In the genomic region with DNA sequence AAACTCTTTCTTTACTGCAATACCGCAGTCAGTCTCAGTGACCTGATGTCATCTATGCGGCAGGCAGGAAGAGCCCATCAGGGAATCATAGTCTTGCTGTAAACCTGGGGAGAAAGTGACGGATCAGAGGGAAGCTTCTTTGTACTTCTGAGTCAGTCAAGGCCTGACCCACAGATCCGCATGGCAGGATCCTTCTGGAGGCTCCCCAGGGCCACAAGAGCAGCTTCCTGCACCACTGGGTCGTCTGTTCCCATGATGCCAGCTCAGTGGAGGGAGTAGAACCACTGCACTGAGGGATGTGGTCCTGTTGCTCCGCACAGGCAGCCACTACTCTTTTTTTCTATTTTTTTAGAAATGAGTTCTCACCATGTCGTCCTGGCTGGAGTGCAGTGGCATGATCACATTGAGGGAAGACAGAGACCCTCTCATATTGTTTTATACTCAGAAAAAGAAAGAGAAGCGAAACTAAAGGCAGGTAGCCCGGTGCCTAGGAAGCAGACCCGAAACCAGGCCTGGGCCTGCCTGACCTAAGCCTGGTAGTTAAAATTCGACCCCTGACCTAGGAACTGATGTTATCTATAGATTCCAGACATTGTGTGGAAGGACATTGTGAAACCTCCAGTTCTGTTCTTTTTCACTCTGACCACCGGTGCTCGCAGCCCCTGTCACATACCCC, we compare ENCODE assay signal across 20 cellular contexts. TPM values are rescaled to one million over a fixed set of nuclear protein-coding genes. Genes with fewer than 3 reads are reported as not detected.
DNase-seq lines count a peak whose midpoint lies in the region; ATAC-seq, FAIRE-seq and TF ChIP-seq lines count a peak whose summit lies in the region.
"Had no signal": no experiment of that assay in that cellular context is flagged by ENCODE, and none has a peak within 500 bp of the region (broad histone marks: within the 10 kb centered on the region; RNA-seq: fewer than 3 reads in every experiment).

No MANE protein-coding gene starts in this region.

- no peaks in the 10 kb centered on the region for H4K20me1 ChIP-seq in astrocyte (ENCODE audit: insufficient read depth, low read length)
- no peaks in the 10 kb centered on the region for H4K20me1 ChIP-seq in neural progenitor cell (ENCODE audit: low read depth)

- H3K4me2 ChIP-seq in astrocyte (ENCODE audit: low read length) = no peak overlapping the region
- no peak overlapping the region for H3K4me2 ChIP-seq in neural progenitor cell

- no peaks in the 10 kb centered on the region for H3K36me3 ChIP-seq in HEK293 (ENCODE audit: control insufficient read depth in 2 of 2, insufficient read depth in 1 of 2, low read length in 2 of 2)
- H3K36me3 ChIP-seq in astrocyte (ENCODE audit: insufficient read depth, low read length) = no peaks in the 10 kb centered on the region
- no peaks in the 10 kb centered on the region for H3K36me3 ChIP-seq in neural progenitor cell
- H3K36me3 ChIP-seq: tibial artery had no signal

- H3K4me1 ChIP-seq in HEK293 (ENCODE audit: control insufficient read depth, insufficient read depth, low read length) = no peaks in the 10 kb centered on the region
- no peaks in the 10 kb centered on the region for H3K4me1 ChIP-seq in astrocyte (ENCODE audit: insufficient read depth, low read length)
- no peaks in the 10 kb centered on the region for H3K4me1 ChIP-seq in neural progenitor cell
- H3K4me1 ChIP-seq: tibial artery had no signal

- H3K79me2 ChIP-seq in astrocyte (ENCODE audit: insufficient read depth, low read length) (no peaks in the 10 kb centered on the region), neural progenitor cell (ENCODE audit: low read depth) (no peaks in the 10 kb centered on the region)

- H3K27ac ChIP-seq in C4-2B (peak overlapping the region; percentile 61), HEK293 (ENCODE audit: extremely low read depth, low read depth, low read length) (no peak overlapping the region), astrocyte (ENCODE audit: low read depth, low read length) (no peak overlapping the region), neural progenitor cell (no peak overlapping the region)
- H3K27ac ChIP-seq: tibial artery had no signal

- CTCF ChIA-PET in HEK293 (lab: Yijun Ruan, JAX) = interaction anchor here (0.7 kb wide), 1 partner anchor 258 kb away, joined by 3 read pairs; no protein-coding TSS in a partner anchor

- DNase-seq in astrocyte (ENCODE audit: low read depth) (no peak), neural progenitor cell (ENCODE audit: low spot score) (no peak), NCI-H510A (lab: John Stamatoyannopoulos, UW) (no peak), AG20443 (ENCODE audit: low spot score) (no peak), Kasumi-1 (lab: John Stamatoyannopoulos, UW) (no peak)
- DNase-seq: activated CD4-positive, alpha-beta T cell treated with anti-CD3 and anti-CD28 coated beads, Interleukin-2, amount 50 U/mL, for 4 hours; activated naive CD4-positive, alpha-beta T cell treated with Interleukin-2 at 50 U/mL for 16 hours; CD4-positive, alpha-beta T cell; hypothalamus; Karpas-422; NCI-H1417 treated with DMSO at 0.1 percent for 48 hours; NCI-H2171 treated with DMSO at 0.1 percent for 48 hours; RPMI8226; tibial artery had no signal

- H3K4me3 ChIP-seq in HEK293 (ENCODE audit: low read depth, low read length) = no peak overlapping the region
- H3K4me3 ChIP-seq in astrocyte (ENCODE audit: insufficient read depth, low read depth, low read length) = no peak overlapping the region
- H3K4me3 ChIP-seq in neural progenitor cell = no peak overlapping the region
- H3K4me3 ChIP-seq: tibial artery had no signal

- TF ChIP-seq CTCF in C4-2B (conservative IDR thresholded peaks at IDR 0.05) = no peak
- no peak for TF ChIP-seq CTCF in HEK293 (tag by site-specific recombination; IDR thresholded peaks at IDR 0.05)
- TF ChIP-seq CTCF in astrocyte (IDR thresholded peaks at IDR 0.05; ENCODE audit: insufficient read depth, low read depth, low read length) = no peak
- TF ChIP-seq CTCF in neural progenitor cell (IDR thresholded peaks at IDR 0.05) = no peak

- POLR2A ChIA-PET in HEK293 (lab: Yijun Ruan, JAX) = no interaction called here

- no peak overlapping the region for H3K4me3 Mint-ChIP-seq in astrocyte (ENCODE audit: unreplicated experiment)
- H3K4me3 Mint-ChIP-seq in neural progenitor cell = no peak overlapping the region
- H3K4me3 Mint-ChIP-seq: CD4-positive, alpha-beta T cell had no signal

- ATAC-seq in HG03571 (IDR thresholded peaks at IDR 0.05; ENCODE audit: unreplicated experiment) = no peak

- no peaks in the 10 kb centered on the region for H3K9me3 ChIP-seq in HEK293 (ENCODE audit: control insufficient read depth, insufficient read depth, low read depth, low read length)
- H3K9me3 ChIP-seq in astrocyte (ENCODE audit: insufficient read depth, low read depth, low read length) = no peaks in the 10 kb centered on the region
- no peaks in the 10 kb centered on the region for H3K9me3 ChIP-seq in neural progenitor cell (ENCODE audit: low read depth)
- H3K9me3 ChIP-seq: tibial artery had no signal

- H3K27me3 Mint-ChIP-seq in astrocyte (ENCODE audit: low read depth, unreplicated experiment) = peaks cover 2% of the 10 kb centered on the region
- peaks cover 4% of the 10 kb centered on the region for H3K27me3 Mint-ChIP-seq in neural progenitor cell (ENCODE audit: insufficient read depth, low read depth)
- H3K27me3 Mint-ChIP-seq: CD4-positive, alpha-beta T cell had no signal

- no peak overlapping the region for H3K9ac ChIP-seq in astrocyte (ENCODE audit: low read length)
- H3K9ac ChIP-seq in neural progenitor cell = no peak overlapping the region

- H2AFZ ChIP-seq in astrocyte (ENCODE audit: low read depth, low read length) = no peak overlapping the region
- H2AFZ ChIP-seq in neural progenitor cell (replicated peaks) = no peak overlapping the region

- FAIRE-seq in astrocyte (lab: Jason Lieb, UNC) = no peak
- FAIRE-seq: endometrium had no signal

- no peaks in the 10 kb centered on the region for H3K36me3 Mint-ChIP-seq in astrocyte (ENCODE audit: low read depth, unreplicated experiment)
- peaks cover 4% of the 10 kb centered on the region for H3K36me3 Mint-ChIP-seq in neural progenitor cell

- peaks cover 8% of the 10 kb centered on the region for H3K4me1 Mint-ChIP-seq in astrocyte (ENCODE audit: low read depth, unreplicated experiment)
- peaks cover 11% of the 10 kb centered on the region for H3K4me1 Mint-ChIP-seq in neural progenitor cell

- H3K27ac Mint-ChIP-seq in astrocyte (ENCODE audit: unreplicated experiment) (peak overlapping the region; percentile 18), neural progenitor cell (peak overlapping the region; percentile 91)
- H3K27ac Mint-ChIP-seq: CD4-positive, alpha-beta T cell had no signal

- H3K27me3 ChIP-seq in astrocyte (ENCODE audit: insufficient read depth, low read length) (no peaks in the 10 kb centered on the region), neural progenitor cell (no peaks in the 10 kb centered on the region)
- H3K27me3 ChIP-seq: tibial artery had no signal

- H3F3A ChIP-seq in neural progenitor cell (ENCODE audit: low read depth) = peaks cover 7% of the 10 kb centered on the region

- peaks cover 2% of the 10 kb centered on the region for H3K9me3 Mint-ChIP-seq in astrocyte (ENCODE audit: unreplicated experiment)
- no peaks in the 10 kb centered on the region for H3K9me3 Mint-ChIP-seq in neural progenitor cell
- H3K9me3 Mint-ChIP-seq: CD4-positive, alpha-beta T cell had no signal

TF ChIP-seq in HEK293, 187 proteins besides CTCF, POLR2A, EP300 and RAD21:
- no peak for TF ChIP-seq ZNF239 (tag by site-specific recombination; IDR thresholded peaks at IDR 0.05)
- TF ChIP-seq ZIC2 (tag by site-specific recombination; IDR thresholded peaks at IDR 0.05) = peak; percentile 83
- TF ChIP-seq ZNF623 (tag by site-specific recombination; IDR thresholded peaks at IDR 0.05) = no peak
- TF ChIP-seq ZNF747 (tag by site-specific recombination; IDR thresholded peaks at IDR 0.05) = no peak
- no peak for TF ChIP-seq ZNF10 (tag by site-specific recombination; IDR thresholded peaks at IDR 0.05)

RNA-seq across cellular contexts. Expression of a gene that starts 6.3 kb away (rescaled TPM):
- total RNA-seq in astrocyte (0.55 and 1.1 TPM in 2 replicates), neural progenitor cell (ENCODE audit: low replicate concordance) (0.19 TPM in 1 of 2 replicates, not detected in the other)
- total RNA-seq: aorta, kidney epithelial cell had no signal

RNA-seq across cellular contexts. Expression of a gene that starts 38.6 kb away (rescaled TPM):
- total RNA-seq in astrocyte = 42.5 and 45.7 TPM in 2 replicates
- 16.7 and 24.4 TPM in 2 replicates for total RNA-seq in neural progenitor cell (ENCODE audit: low replicate concordance)

RNA-seq across cellular contexts. Expression of a gene that starts 42.7 kb away (rescaled TPM):
- total RNA-seq in astrocyte = 9.8 and 11.2 TPM in 2 replicates
- 10.3 and 11.0 TPM in 2 replicates for total RNA-seq in neural progenitor cell (ENCODE audit: low replicate concordance)

RNA-seq across cellular contexts. Expression of a gene that starts 52.4 kb away (rescaled TPM):
- total RNA-seq in astrocyte (20.5 and 20.8 TPM in 2 replicates), neural progenitor cell (ENCODE audit: low replicate concordance) (5.7 and 14.6 TPM in 2 replicates)
